8 cellular contexts compared by ENCODE assay signal in genomic region chr19:18007939-18008673, GRCh38. TPM values are rescaled to one million over a fixed set of nuclear protein-coding genes. Genes with fewer than 3 reads are reported as not detected.
DNase-seq lines count a peak whose midpoint lies in the region; ATAC-seq and TF ChIP-seq lines count a peak whose summit lies in the region.

Gene ARRDC2, plus strand, starts transcription at chr19:18008170. Its CDS starts 141 bp downstream, at chr19:18008311.

- H3K36me3 Mint-ChIP-seq in nephron progenitor cell (ENCODE audit: low read depth) = peaks cover 5% of the 10 kb centered on the region

- H3K27me3 Mint-ChIP-seq in nephron progenitor cell (ENCODE audit: low read depth, poor library complexity) = peaks cover 26% of the 10 kb centered on the region

- H3K4me3 ChIP-seq in fibroblast of villous mesenchyme (ENCODE audit: low read depth, low read length) = peak within 1 kb of the TSS; percentile 61

- DNase-seq in HT-29 (ENCODE audit: low spot score) = peak; percentile 64
- DNase-seq in RPMI7951 (ENCODE audit: low read depth) = peak; percentile 86
- DNase-seq in activated gamma-delta T cell treated with Interleukin-2 at 50 U/mL for 16 hours = peak; percentile 85
- peak; percentile 92 for DNase-seq in fibroblast of villous mesenchyme (ENCODE audit: low read depth)
- peak; percentile 92 for DNase-seq in nephron progenitor cell
- peak; percentile 86 for DNase-seq in stimulated activated naive CD4-positive, alpha-beta T cell treated with Interleukin-2 at 50 U/mL for 16 hours (lab: John Stamatoyannopoulos, UW)

- no peak for TF ChIP-seq CTCF in fibroblast of villous mesenchyme (IDR thresholded peaks at IDR 0.05; ENCODE audit: insufficient read depth, low read depth, low read length)
- no peak for TF ChIP-seq CTCF in nephron progenitor cell (IDR thresholded peaks at IDR 0.05)

- no peak within 1 kb of the TSS for H3K27ac Mint-ChIP-seq in nephron progenitor cell

- no peak for ATAC-seq in HG02884 (IDR thresholded peaks at IDR 0.05; ENCODE audit: unreplicated experiment)

- TF ChIP-seq POLR2A in GM15510 (IDR thresholded peaks at IDR 0.05; ENCODE audit: borderline replicate concordance, extremely low read depth, insufficient read length) = peak; percentile 38

- H3K4me3 Mint-ChIP-seq in nephron progenitor cell = peak within 1 kb of the TSS; percentile 85

- H3K9me3 Mint-ChIP-seq in nephron progenitor cell = peaks cover 6% of the 10 kb centered on the region

- H3K4me1 Mint-ChIP-seq in nephron progenitor cell = peaks cover 12% of the 10 kb centered on the region

RNA-seq across cellular contexts. Expression of gene ARRDC2, which starts in this region (rescaled TPM):
- total RNA-seq in HT-29 (2014; rRNA removed; shearing (Covaris generic)) = 39.1 and 40.5 TPM in 2 replicates
- total RNA-seq in RPMI7951 (2014; rRNA removed; shearing (Covaris generic)) = 8.8 and 11.3 TPM in 2 replicates
- total RNA-seq in fibroblast of villous mesenchyme = 3.5 and 3.9 TPM in 2 replicates
